8 cellular contexts compared by ENCODE assay signal in the genomic region with DNA sequence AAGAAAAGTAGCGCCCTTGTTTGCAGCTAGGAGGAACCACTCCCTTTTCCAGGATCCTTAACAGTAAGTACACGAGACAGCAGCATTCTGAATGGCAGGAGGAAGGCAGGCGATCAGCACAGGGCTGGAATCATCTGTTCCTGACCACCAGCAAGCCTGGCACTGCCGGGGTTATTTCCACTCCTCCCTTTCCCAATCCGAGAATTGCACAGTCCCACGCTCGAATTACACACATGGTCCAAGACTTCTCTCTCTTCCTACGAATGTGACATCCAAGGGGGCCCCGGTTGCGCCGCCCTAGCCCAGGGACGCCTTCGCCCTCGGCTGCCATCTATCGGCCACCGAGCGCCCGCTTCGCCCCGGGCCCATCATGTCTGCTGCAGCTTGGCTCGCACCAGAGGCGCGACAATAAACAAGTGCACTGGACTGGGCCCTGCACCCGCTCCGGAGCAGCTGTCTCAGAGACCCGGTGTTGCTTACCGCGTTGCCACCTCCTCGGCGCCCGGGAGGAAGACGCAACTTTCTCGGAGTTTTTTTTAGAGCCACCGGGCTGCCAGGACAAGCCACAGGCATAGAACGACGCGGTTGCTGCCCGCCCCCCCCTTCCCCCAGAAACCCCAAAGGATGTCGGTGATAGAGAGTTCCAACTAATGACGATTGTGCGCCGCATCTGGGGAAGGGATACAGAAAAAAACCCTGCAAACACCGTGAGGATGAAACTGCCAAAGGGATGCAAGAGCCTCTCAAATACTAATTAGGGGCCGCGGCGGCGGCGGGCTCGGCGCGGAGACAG. TPM values are rescaled to one million over a fixed set of nuclear protein-coding genes. Genes with fewer than 3 reads are reported as not detected.
DNase-seq lines count a peak whose midpoint lies in the region; ATAC-seq lines count a peak whose summit lies in the region.

Gene SLITRK5 (plus strand): TSS at position 341 of the 793 bp plus-strand sequence. CDS start 4,018 bp downstream, outside the sequence.

- no peaks in the 10 kb centered on the region for H3K36me3 ChIP-seq in aorta (ENCODE audit: control insufficient read depth in 1 of 2, insufficient read depth in 2 of 2, low read length in 1 of 2)

- peaks cover 48% of the 10 kb centered on the region for H3K27me3 Mint-ChIP-seq in activated naive CD8-positive, alpha-beta T cell treated with anti-CD3 and anti-CD28 coated beads, Interleukin-2, amount 50 U/mL, for 24 hours

- H3K4me1 ChIP-seq in aorta (ENCODE audit: control insufficient read depth in 1 of 2, insufficient read depth in 2 of 2, low read length in 2 of 2): no peaks in the 10 kb centered on the region

- no peak within 1 kb of the TSS for H3K27ac ChIP-seq in aorta (ENCODE audit: low read depth in 1 of 2, low read length in 2 of 2)

- H3K9me3 ChIP-seq in aorta (ENCODE audit: control insufficient read depth, low read length): peaks cover 1% of the 10 kb centered on the region

- ATAC-seq in GM21737 (IDR thresholded peaks at IDR 0.05; ENCODE audit: unreplicated experiment) (peak; percentile 98), left cardiac atrium (peak; percentile 87 to 94), aorta (ENCODE audit: low FRiP score) (peak; percentile 89)
- peak; percentile 94 for ATAC-seq in activated naive CD8-positive, alpha-beta T cell treated with anti-CD3 and anti-CD28 coated beads, Interleukin-2, amount 50 U/mL, for 24 hours

- peak within 1 kb of the TSS; percentile 62 for H3K4me3 Mint-ChIP-seq in activated naive CD8-positive, alpha-beta T cell treated with anti-CD3 and anti-CD28 coated beads, Interleukin-2, amount 50 U/mL, for 24 hours

- intact Hi-C loops in left cardiac atrium (cut with DNase I): no loop called here
- intact Hi-C loops in posterior cingulate gyrus (cut with DNase I): loop anchor here (5.0 kb wide), 1 partner anchor 409 kb away; no protein-coding TSS in a partner anchor
- intact Hi-C loops in aorta (cut with DNase I): no loop called here

- peak within 1 kb of the TSS; percentile 39 to 42 for H3K4me3 ChIP-seq in aorta (ENCODE audit: low read length in 2 of 2)

- no peaks in the 10 kb centered on the region for H3K27me3 ChIP-seq in aorta (ENCODE audit: control insufficient read depth in 1 of 2, insufficient read depth in 2 of 2, low read length in 1 of 2)

- DNase-seq in EL (peak; percentile 28), KG1 (lab: John Stamatoyannopoulos, UW) (peak; percentile 95), SIG-M5 (lab: John Stamatoyannopoulos, UW) (peak; percentile 19), left cardiac atrium (peak; percentile 64), posterior cingulate gyrus (peak; percentile 84 to 98 (median 90)), aorta (peak; percentile 73 to 91)
- peak; percentile 70 for DNase-seq in activated naive CD8-positive, alpha-beta T cell treated with anti-CD3 and anti-CD28 coated beads, Interleukin-2, amount 50 U/mL, for 24 hours

- H3K4me1 Mint-ChIP-seq in activated naive CD8-positive, alpha-beta T cell treated with anti-CD3 and anti-CD28 coated beads, Interleukin-2, amount 50 U/mL, for 24 hours: peaks cover 22% of the 10 kb centered on the region

- H3K36me3 Mint-ChIP-seq in activated naive CD8-positive, alpha-beta T cell treated with anti-CD3 and anti-CD28 coated beads, Interleukin-2, amount 50 U/mL, for 24 hours (ENCODE audit: low read depth): peaks cover 1% of the 10 kb centered on the region

- no peak within 1 kb of the TSS for H3K27ac Mint-ChIP-seq in activated naive CD8-positive, alpha-beta T cell treated with anti-CD3 and anti-CD28 coated beads, Interleukin-2, amount 50 U/mL, for 24 hours

- 1% methylated on average over 51 of the region's 51 CpGs for WGBS in aorta, 2 donors

- no peaks in the 10 kb centered on the region for H3K9me3 Mint-ChIP-seq in activated naive CD8-positive, alpha-beta T cell treated with anti-CD3 and anti-CD28 coated beads, Interleukin-2, amount 50 U/mL, for 24 hours

RNA-seq across cellular contexts. Expression of gene SLITRK5, which starts in this region (rescaled TPM):
- total RNA-seq in left cardiac atrium: under 1 TPM; 0.03 to 0.12 TPM
- under 1 TPM; 0.32 to 0.45 TPM for total RNA-seq in aorta
- under 1 TPM; under 0.01 TPM for polyA plus RNA-seq in aorta

Comparison
In these comparisons a context has a peak if more than half of its experiments do, and no peak if none do; other contexts are left out.
1. Peak in DNase-seq and ATAC-seq in left cardiac atrium; RNA of the gene not detected or under 1 TPM.
2. Peak in DNase-seq, ATAC-seq and H3K4me3 ChIP-seq in aorta; RNA of the gene not detected or under 1 TPM.
3. DNase-seq: peak in every context shown above with its lines; median percentile 95 in KG1; 90 in posterior cingulate gyrus; 82 in aorta; 70 in activated naive CD8-positive, alpha-beta T cell treated with anti-CD3 and anti-CD28 coated beads, Interleukin-2, amount 50 U/mL, for 24 hours; 64 in left cardiac atrium; 28 in EL; 19 in SIG-M5.